ENCODE assay signal across 8 cellular contexts in the genomic region with DNA sequence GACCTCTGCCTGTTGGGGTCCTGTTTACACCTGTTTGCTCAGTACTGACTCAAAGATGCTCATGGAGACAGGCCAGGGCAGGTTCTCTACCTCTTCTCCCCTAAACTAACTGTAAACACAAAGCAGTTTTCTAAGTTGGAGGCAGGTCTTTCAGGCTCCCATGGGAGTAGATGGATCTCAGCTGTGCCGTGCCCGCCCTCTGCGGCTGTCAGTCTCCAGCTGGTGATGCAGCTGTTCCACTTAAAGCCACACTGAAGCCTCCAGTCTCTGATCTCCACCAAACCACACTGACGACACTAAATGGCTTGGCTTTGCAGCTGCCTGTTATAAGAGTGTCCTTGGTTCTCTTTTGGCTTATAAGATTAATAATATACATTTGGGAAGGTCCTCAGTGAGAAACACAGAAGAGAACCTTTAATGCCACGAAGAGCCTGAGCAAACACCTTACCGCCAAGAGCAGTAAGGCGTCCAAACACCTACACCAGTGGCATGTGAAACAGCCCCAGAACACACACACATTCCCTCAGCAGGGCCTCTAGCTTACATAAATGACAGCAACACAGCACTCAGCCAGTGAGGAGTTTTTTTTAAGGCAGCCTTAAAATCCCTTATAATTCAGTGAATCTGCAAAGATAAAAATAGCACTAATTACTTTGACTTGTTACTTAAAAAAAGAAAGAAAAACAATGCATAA.
A peak's percentile ranks its signal among the peaks of the same experiment; 100 is the strongest.
DNase-seq lines count a peak whose midpoint lies in the region; ATAC-seq, FAIRE-seq and TF ChIP-seq lines count a peak whose summit lies in the region.

No MANE protein-coding gene starts in this region.

- intact Hi-C loops in HepG2 (cut with micrococcal nuclease; ENCODE audit: unreplicated experiment) (no loop called here), right lobe of liver (cut with DNase I) (no loop called here)

- WGBS in HepG2 (ENCODE audit: low lambda C conversion rate), result 97% methylated on average over 4 of the region's 7 CpGs
- 92% methylated on average over 6 of the region's 7 CpGs for WGBS in right lobe of liver (ENCODE audit: insufficient coverage, low coverage, low lambda C conversion rate, missing lambda C conversion rate)

- H3K9ac ChIP-seq in HepG2 (ENCODE audit: insufficient read depth, low read depth, low read length), result no peak overlapping the region

- no peaks in the 10 kb centered on the region for H3K27me3 ChIP-seq in HepG2 (ENCODE audit: control insufficient read depth in 1 of 2, insufficient read depth in 2 of 2, low read length in 2 of 2)
- H3K27me3 ChIP-seq in right lobe of liver, result no peaks in the 10 kb centered on the region

- DNase-seq in HepG2 (ENCODE audit: low spot score) (no peak), right lobe of liver (no peak), NCI-H2171 treated with DMSO at 0.1 percent for 48 hours (lab: John Stamatoyannopoulos, UW) (peak; percentile 96), myocyte (ENCODE audit: low read depth) (peak; percentile 98), SW480 (ENCODE audit: low spot score) (no peak), HCEC 1CT (no peak)
- no peak for DNase-seq in stimulated activated CD4-positive, alpha-beta T cell treated with anti-CD3 and anti-CD28 coated beads, Interleukin-4, amount 100 ng/mL, for 4 hours

- ATAC-seq in HepG2, result no peak
- ATAC-seq in right lobe of liver, result no peak
- ATAC-seq in HG02885 (IDR thresholded peaks at IDR 0.05; ENCODE audit: poor library complexity, unreplicated experiment), result peak; percentile 78

- no TSS peak for BruUV-seq in HepG2 (replicated peaks; lab: Mats Ljungman, UMichigan)

- no peaks in the 10 kb centered on the region for H3K4me1 ChIP-seq in HepG2 (ENCODE audit: insufficient read depth, low read length)
- H3K4me1 ChIP-seq in right lobe of liver, result no peaks in the 10 kb centered on the region

- no peak for TF ChIP-seq RAD21 in HepG2 (CRISPR knock-in tag; IDR thresholded peaks at IDR 0.05)

- H2AFZ ChIP-seq in HepG2 (ENCODE audit: low read length), result no peak overlapping the region

- TF ChIP-seq CTCF in HepG2 (CRISPR knock-in tag; IDR thresholded peaks at IDR 0.05) (no peak), right lobe of liver (IDR thresholded peaks at IDR 0.05) (no peak)

- POLR2A ChIA-PET in HepG2 (lab: Yijun Ruan, JAX), result no interaction called here

- no peak for TF ChIP-seq POLR2A in HepG2 (IDR thresholded peaks at IDR 0.05; ENCODE audit: insufficient read depth in 1 of 2, low read depth in 2 of 2, low read length in 2 of 2)
- TF ChIP-seq POLR2A in right lobe of liver (IDR thresholded peaks at IDR 0.05), result no peak

- no peak overlapping the region for H3K27ac ChIP-seq in HepG2 (ENCODE audit: extremely low read length, insufficient read depth, low read length)
- no peak overlapping the region for H3K27ac ChIP-seq in right lobe of liver

- CTCF ChIA-PET in HepG2 (lab: Yijun Ruan, JAX; ENCODE audit: low intra/inter-chr PET ratio, low total read pairs), result no interaction called here

- in situ Hi-C loops in HepG2 (cut with HindIII; ENCODE audit: extremely low pct_ligation_motif_present, low pct_unique_long_range_greater_than_20kb), result no loop called here

- H3K9me3 ChIP-seq in HepG2 (ENCODE audit: low read length) (no peaks in the 10 kb centered on the region), right lobe of liver (no peaks in the 10 kb centered on the region)

- no peaks in the 10 kb centered on the region for H4K20me1 ChIP-seq in HepG2 (ENCODE audit: insufficient read depth, low read length)

- H3K36me3 ChIP-seq in HepG2 (replicated peaks in 1 of 2; ENCODE audit: control insufficient read depth in 1 of 2, insufficient read depth in 2 of 2, low read length in 2 of 2), result no peaks in the 10 kb centered on the region
- H3K36me3 ChIP-seq in right lobe of liver, result no peaks in the 10 kb centered on the region

- H3K79me2 ChIP-seq in HepG2 (ENCODE audit: insufficient read depth, low read length), result no peaks in the 10 kb centered on the region

- H3K4me3 ChIP-seq in HepG2 (replicated peaks in 1 of 3; ENCODE audit: insufficient read depth in 1 of 3, low read depth in 2 of 3, low read length in 3 of 3) (no peak overlapping the region), right lobe of liver (no peak overlapping the region)

- FAIRE-seq in HepG2 (lab: Jason Lieb, UNC), result no peak

- TF ChIP-seq EP300 in HepG2 (IDR thresholded peaks at IDR 0.05; ENCODE audit: low read depth in 2 of 2, low read length in 2 of 2) (no peak), HepG2 (CRISPR knock-in tag; IDR thresholded peaks at IDR 0.05; ENCODE audit: borderline replicate concordance) (no peak)

- H3K4me2 ChIP-seq in HepG2 (ENCODE audit: low read depth, low read length), result no peak overlapping the region

TF ChIP-seq in HepG2, 621 proteins besides CTCF, POLR2A, EP300 and RAD21:
- TF ChIP-seq ZBTB33 (CRISPR knock-in tag; IDR thresholded peaks at IDR 0.05), result peak; percentile 21; the same call in 1 of the 2 replicates
- no peak for TF ChIP-seq ZNF17 (CRISPR knock-in tag; IDR thresholded peaks at IDR 0.05)

Comparison
In these comparisons a context has a peak if more than half of its experiments do, and no peak if none do; other contexts are left out.
1. DNase-seq: peak in NCI-H2171 treated with DMSO at 0.1 percent for 48 hours (single experiment) and myocyte (single experiment); none in HepG2 (single experiment), right lobe of liver (0 of 3), SW480 (single experiment), HCEC 1CT (single experiment) and stimulated activated CD4-positive, alpha-beta T cell treated with anti-CD3 and anti-CD28 coated beads, Interleukin-4, amount 100 ng/mL, for 4 hours (0 of 2).